13 cellular contexts compared by ENCODE assay signal in the genomic region with DNA sequence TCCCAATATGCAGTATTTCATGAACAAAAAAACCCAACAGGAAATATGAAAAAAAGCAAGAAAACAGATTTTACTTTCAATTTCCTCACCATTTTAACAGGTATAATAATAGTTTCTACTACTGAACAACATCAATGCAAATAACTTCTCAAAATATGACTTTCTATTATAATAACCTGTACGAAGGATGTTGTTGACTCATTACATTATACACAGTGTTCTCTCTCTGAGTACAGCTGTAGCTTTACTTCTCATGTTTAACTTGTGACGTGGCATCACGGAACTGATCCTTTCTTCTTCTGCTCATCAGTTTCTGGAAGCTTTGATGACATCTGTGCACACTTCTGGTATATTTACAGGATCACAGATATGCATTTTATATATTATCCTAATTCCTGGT. TPM values are rescaled to one million over a fixed set of nuclear protein-coding genes. Genes with fewer than 3 reads are reported as not detected.
DNase-seq lines count a peak whose midpoint lies in the region; ATAC-seq and TF ChIP-seq lines count a peak whose summit lies in the region.
"Had no signal": no experiment of that assay in that cellular context is flagged by ENCODE, and none has a peak within 500 bp of the region (broad histone marks: within the 10 kb centered on the region; RNA-seq: fewer than 3 reads in every experiment).

No MANE protein-coding gene starts in this region.

- WGBS in suprapubic skin = 91% methylated on average over 3 of the region's 3 CpGs

- no peak overlapping the region for H3K4me3 ChIP-seq in suprapubic skin
- H3K4me3 ChIP-seq: tibial artery had no signal

- TF ChIP-seq EP300 in suprapubic skin (IDR thresholded peaks at IDR 0.05) = no peak

- CTCF ChIA-PET in GM10248 (lab: Yijun Ruan, JAX) = interaction anchor here (1.0 to 1.5 kb wide), 4 partner anchors 8 to 379 kb away, joined by 3 to 4 read pairs (median 4); no protein-coding TSS in a partner anchor
- CTCF ChIA-PET in RWPE1 (lab: Yijun Ruan, JAX) = interaction anchor here (0.7 kb wide), 1 partner anchor 896 kb away, joined by 3 read pairs; no protein-coding TSS in a partner anchor

- H3K36me3 ChIP-seq in suprapubic skin = peaks cover 72% of the 10 kb centered on the region

- H3K4me1 ChIP-seq in suprapubic skin = no peaks in the 10 kb centered on the region
- H3K4me1 ChIP-seq: tibial artery had no signal

- H3K27ac ChIP-seq in suprapubic skin (no peak overlapping the region), RWPE1 (no peak overlapping the region)
- H3K27ac ChIP-seq: tibial artery had no signal

- DNase-seq in GM10248 (ENCODE audit: extremely low spot score) (peak; percentile 85), GM19238 (ENCODE audit: insufficient read length, low spot score) (peak; percentile 53), SHP77 treated with DMSO at 0.1 percent for 48 hours (lab: John Stamatoyannopoulos, UW) (no peak), suprapubic skin (ENCODE audit: low spot score in 2 of 2) (no peak), RWPE1 (ENCODE audit: low spot score) (no peak), NCI-H2081 (lab: John Stamatoyannopoulos, UW) (no peak)
- DNase-seq: effector CD8-positive, alpha-beta T cell; GOT3; natural killer cell; stimulated activated CD4-positive, alpha-beta T cell treated with anti-CD3 and anti-CD28 coated beads, Interleukin-4, amount 100 ng/mL, for 24 hours; tibial artery had no signal

- TF ChIP-seq CTCF in GM10248 (IDR thresholded peaks at IDR 0.05; ENCODE audit: control extremely low read depth, extremely low read depth, low read depth, missing control alignments) = no peak
- TF ChIP-seq CTCF in suprapubic skin (IDR thresholded peaks at IDR 0.05) = no peak
- no peak for TF ChIP-seq CTCF in RWPE1 (conservative IDR thresholded peaks at IDR 0.05; ENCODE audit: low read depth)

- POLR2A ChIA-PET in GM10248 (lab: Yijun Ruan, JAX) (no interaction called here), RWPE1 (lab: Yijun Ruan, JAX; ENCODE audit: low non-redundant PET) (no interaction called here)

- no peaks in the 10 kb centered on the region for H3K27me3 ChIP-seq in suprapubic skin
- H3K27me3 ChIP-seq: tibial artery had no signal

- H3K9me3 ChIP-seq in suprapubic skin = no peaks in the 10 kb centered on the region
- H3K9me3 ChIP-seq: tibial artery had no signal

- TF ChIP-seq POLR2A in suprapubic skin (IDR thresholded peaks at IDR 0.05) = no peak

- ATAC-seq in HG02678 (IDR thresholded peaks at IDR 0.05; ENCODE audit: unreplicated experiment) = peak; percentile 64
- peak; percentile 97 for ATAC-seq in HG03520 (IDR thresholded peaks at IDR 0.05; ENCODE audit: unreplicated experiment)

RNA-seq across cellular contexts. Expression of a gene that starts 40.0 kb away (rescaled TPM):
- total RNA-seq in suprapubic skin = under 1 TPM in 2 of 4 donors, not detected in 2; 0.72 to 0.89 TPM

Comparison
In these comparisons a context has a peak if more than half of its experiments do, and no peak if none do; other contexts are left out.
1. DNase-seq: peak in GM10248 (single experiment) and GM19238 (single experiment); none in SHP77 treated with DMSO at 0.1 percent for 48 hours (single experiment), suprapubic skin (0 of 2), RWPE1 (single experiment) and NCI-H2081 (0 of 2).